32 cellular contexts compared by ENCODE assay signal in the genomic region with DNA sequence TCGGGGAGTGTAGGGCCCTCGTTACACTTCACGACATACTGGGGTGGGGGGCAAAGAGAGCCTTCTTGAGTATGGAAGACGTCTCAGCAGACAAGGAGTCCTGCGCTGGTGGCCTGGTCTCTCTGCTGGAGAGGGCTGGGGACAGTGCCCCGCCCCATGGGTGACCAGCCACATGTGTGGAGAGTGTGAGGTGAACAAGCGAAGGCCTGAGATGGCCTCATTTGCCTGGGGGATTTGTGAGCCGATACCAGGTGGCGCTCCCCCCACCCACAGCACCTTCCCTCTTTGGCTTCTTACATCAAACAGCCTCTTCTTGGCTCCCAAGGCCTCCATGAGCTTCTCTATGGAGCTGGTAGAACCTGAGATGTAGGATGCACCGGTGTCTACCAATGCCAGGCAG. TPM values are rescaled to one million over a fixed set of nuclear protein-coding genes. Genes with fewer than 3 reads are reported as not detected.
"Had no signal": no experiment of that assay in that cellular context is flagged by ENCODE, and none has a peak within 500 bp of the region (broad histone marks: within the 10 kb centered on the region; RNA-seq: fewer than 3 reads in every experiment).

No MANE protein-coding gene starts in this region.

- H3K4me1 Mint-ChIP-seq: activated T-helper 17 cell treated with anti-CD3 and anti-CD28 coated beads, Interleukin-2, amount 50 U/mL, for 72 hours; central memory CD8-positive, alpha-beta T cell had no signal

- H3K27me3 Mint-ChIP-seq: activated naive CD8-positive, alpha-beta T cell had no signal

- H3K4me3 Mint-ChIP-seq: activated CD4-positive, alpha-beta memory T cell treated with anti-CD3 and anti-CD28 coated beads, Interleukin-2, amount 10 ng/mL, durations not matched to agents 7 days and 5 days; activated CD4-positive, alpha-beta T cell treated with anti-CD3 and anti-CD28 coated beads, Interleukin-2, amount 10 ng/mL, durations not matched to agents 7 days and 5 days; activated naive CD8-positive, alpha-beta T cell; activated T-cell treated with anti-CD3 and anti-CD28 coated beads, Interleukin-2, amount 50 U/mL, for 4 hours; activated T-helper 17 cell treated with anti-CD3 and anti-CD28 coated beads, Interleukin-2, amount 50 U/mL, for 72 hours; central memory CD8-positive, alpha-beta T cell; effector memory CD8-positive, alpha-beta T cell; WTC11 had no signal

- H3K4me3 ChIP-seq: esophagus muscularis mucosa, gastrocnemius medialis had no signal

- H3K27ac ChIP-seq: brain microvascular endothelial cell, esophagus muscularis mucosa, foreskin keratinocyte, gastrocnemius medialis had no signal

- H3K27ac Mint-ChIP-seq: activated CD4-positive, alpha-beta memory T cell treated with anti-CD3 and anti-CD28 coated beads, Interleukin-2, amount 10 ng/mL, durations not matched to agents 7 days and 5 days; activated CD4-positive, alpha-beta T cell treated with anti-CD3 and anti-CD28 coated beads, Interleukin-2, amount 10 ng/mL, durations not matched to agents 7 days and 5 days; activated naive CD8-positive, alpha-beta T cell; activated T-helper 17 cell treated with anti-CD3 and anti-CD28 coated beads, Interleukin-2, amount 50 U/mL, for 72 hours; effector memory CD8-positive, alpha-beta T cell; WTC11 had no signal

- H3K9me3 ChIP-seq: esophagus muscularis mucosa, gastrocnemius medialis had no signal

- H3K36me3 Mint-ChIP-seq: activated naive CD8-positive, alpha-beta T cell; WTC11 had no signal

- FAIRE-seq: astrocyte, bronchial epithelial cell, colon had no signal

- ATAC-seq: activated T-cell treated with anti-CD3 and anti-CD28 coated beads, Interleukin-2, amount 50 U/mL, for 4 hours; activated T-helper 17 cell treated with anti-CD3 and anti-CD28 coated beads, Interleukin-2, amount 50 U/mL, for 72 hours; effector memory CD8-positive, alpha-beta T cell; foreskin keratinocyte; gastrocnemius medialis; WTC11 had no signal

- H3K27me3 ChIP-seq: brain microvascular endothelial cell, foreskin keratinocyte had no signal

- DNase-seq: activated CD4-positive, alpha-beta memory T cell treated with anti-CD3 and anti-CD28 coated beads, Interleukin-2, amount 10 ng/mL, durations not matched to agents 7 days and 5 days; activated CD4-positive, alpha-beta T cell treated with anti-CD3 and anti-CD28 coated beads for 1 hour; activated CD4-positive, alpha-beta T cell treated with anti-CD3 and anti-CD28 coated beads for 4 hours; activated CD4-positive, alpha-beta T cell treated with anti-CD3 and anti-CD28 coated beads, Interleukin-2, amount 10 ng/mL, durations not matched to agents 7 days and 5 days; activated CD4-positive, alpha-beta T cell treated with anti-CD3 and anti-CD28 coated beads, Interleukin-2, amount 50 U/mL, for 4 hours; activated effector memory CD4-positive, alpha-beta T cell treated with Interleukin-2 at 50 U/mL for 16 hours; activated gamma-delta T cell treated with Interleukin-2 at 50 U/mL for 16 hours; activated naive CD4-positive, alpha-beta T cell treated with anti-CD3 and anti-CD28 coated beads, Interleukin-2, amount 50 U/mL, for 16 hours; activated naive CD4-positive, alpha-beta T cell treated with Interleukin-2 at 50 U/mL for 16 hours; activated T-cell treated with anti-CD3 and anti-CD28 coated beads, Interleukin-2, amount 50 U/mL, for 4 hours; amniotic stem cell; anterior cingulate cortex; brain microvascular endothelial cell; cortex of kidney; dermis blood vessel endothelial cell; effector CD4-positive, alpha-beta T cell; effector memory CD8-positive, alpha-beta T cell; erythroblast; foreskin keratinocyte; gastrocnemius medialis; T-helper 2 cell had no signal

- H3K36me3 ChIP-seq: brain microvascular endothelial cell, esophagus muscularis mucosa, gastrocnemius medialis had no signal

- H3K9me3 Mint-ChIP-seq: activated CD4-positive, alpha-beta memory T cell treated with anti-CD3 and anti-CD28 coated beads, Interleukin-2, amount 10 ng/mL, durations not matched to agents 7 days and 5 days; activated CD4-positive, alpha-beta T cell treated with anti-CD3 and anti-CD28 coated beads, Interleukin-2, amount 10 ng/mL, durations not matched to agents 7 days and 5 days; activated T-cell treated with anti-CD3 and anti-CD28 coated beads, Interleukin-2, amount 50 U/mL, for 4 hours; activated T-helper 17 cell treated with anti-CD3 and anti-CD28 coated beads, Interleukin-2, amount 50 U/mL, for 72 hours; central memory CD8-positive, alpha-beta T cell; effector memory CD8-positive, alpha-beta T cell; WTC11 had no signal

- H3K4me1 ChIP-seq: foreskin keratinocyte had no signal

RNA-seq across cellular contexts. Expression of a gene that starts 4.0 kb away (rescaled TPM):
- total RNA-seq: T-helper 1 cell treated with Interleukin-12 subunit alpha and Interleukin-12 subunit beta and Interleukin-4 antibody, amounts not matched to agents 30 ng/mL and 1 ng/mL, for 36 hours had no signal

RNA-seq across cellular contexts. Expression of a gene that starts 10.3 kb away (rescaled TPM):
- total RNA-seq: activated CD4-positive, alpha-beta memory T cell treated with anti-CD3 and anti-CD28 coated beads, Interleukin-2, amount 10 ng/mL, durations not matched to agents 7 days and 5 days; activated CD4-positive, alpha-beta T cell treated with anti-CD3 and anti-CD28 coated beads, Interleukin-2, amount 10 ng/mL, durations not matched to agents 7 days and 5 days; activated T-cell treated with anti-CD3 and anti-CD28 coated beads, Interleukin-2, amount 50 U/mL, for 4 hours; activated T-helper 17 cell treated with anti-CD3 and anti-CD28 coated beads, Interleukin-2, amount 50 U/mL, for 72 hours; astrocyte; cardiac septum; cerebellum; dermis blood vessel endothelial cell; esophagus muscularis mucosa; foreskin keratinocyte; T-helper 1 cell treated with Interleukin-12 subunit alpha and Interleukin-12 subunit beta and Interleukin-4 antibody, amounts not matched to agents 30 ng/mL and 1 ng/mL, for 36 hours; WTC11 had no signal

RNA-seq across cellular contexts. Expression of a gene that starts 40.4 kb away (rescaled TPM):
- total RNA-seq: activated CD4-positive, alpha-beta memory T cell treated with anti-CD3 and anti-CD28 coated beads, Interleukin-2, amount 10 ng/mL, durations not matched to agents 7 days and 5 days; activated CD4-positive, alpha-beta T cell treated with anti-CD3 and anti-CD28 coated beads, Interleukin-2, amount 10 ng/mL, durations not matched to agents 7 days and 5 days; activated T-cell treated with anti-CD3 and anti-CD28 coated beads, Interleukin-2, amount 50 U/mL, for 4 hours; activated T-helper 17 cell treated with anti-CD3 and anti-CD28 coated beads, Interleukin-2, amount 50 U/mL, for 72 hours; bronchial epithelial cell; cardiac septum; cerebellum; dermis blood vessel endothelial cell; esophagus muscularis mucosa; foreskin keratinocyte; gastrocnemius medialis; T-helper 1 cell treated with Interleukin-12 subunit alpha and Interleukin-12 subunit beta and Interleukin-4 antibody, amounts not matched to agents 30 ng/mL and 1 ng/mL, for 36 hours had no signal
- polyA plus RNA-seq: foreskin keratinocyte had no signal

RNA-seq across cellular contexts. Expression of a gene that starts 57.9 kb away (rescaled TPM):
- total RNA-seq: activated CD4-positive, alpha-beta memory T cell treated with anti-CD3 and anti-CD28 coated beads, Interleukin-2, amount 10 ng/mL, durations not matched to agents 7 days and 5 days; activated CD4-positive, alpha-beta T cell treated with anti-CD3 and anti-CD28 coated beads, Interleukin-2, amount 10 ng/mL, durations not matched to agents 7 days and 5 days; activated T-cell treated with anti-CD3 and anti-CD28 coated beads, Interleukin-2, amount 50 U/mL, for 4 hours; cardiac septum; dermis blood vessel endothelial cell; T-helper 1 cell treated with Interleukin-12 subunit alpha and Interleukin-12 subunit beta and Interleukin-4 antibody, amounts not matched to agents 30 ng/mL and 1 ng/mL, for 36 hours had no signal
